Comparison of ENCODE assay signal across 24 cellular contexts in the genomic region with DNA sequence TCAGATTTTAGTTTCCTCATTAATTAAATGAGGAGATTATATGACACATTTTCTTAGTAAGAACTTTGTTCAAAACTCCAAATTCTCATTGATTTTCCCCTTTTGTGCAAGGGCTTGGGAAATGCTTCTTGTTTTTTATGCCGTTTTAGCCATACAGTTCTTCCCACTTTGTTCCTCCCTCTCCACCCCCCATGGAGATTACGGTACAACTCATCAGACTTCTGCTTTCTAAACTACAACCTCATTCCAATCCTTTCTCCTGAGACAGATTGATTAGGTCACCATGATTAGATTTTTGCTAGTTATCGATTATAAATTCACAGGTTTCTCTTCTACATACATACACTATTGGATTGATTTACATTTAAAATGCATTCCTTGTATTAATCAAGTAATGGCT.
"Had no signal": no experiment of that assay in that cellular context is flagged by ENCODE, and none has a peak within 500 bp of the region (broad histone marks: within the 10 kb centered on the region; RNA-seq: fewer than 3 reads in every experiment).

No MANE protein-coding gene starts in this region.

- DNase-seq: effector memory CD8-positive, alpha-beta T cell; esophagus squamous epithelium; foreskin fibroblast; glutamatergic neuron; immature natural killer cell; left ventricle myocardium inferior; lower lobe of right lung; midbrain; nucleus accumbens; ovary; sigmoid colon; stimulated activated CD4-positive, alpha-beta T cell treated with anti-CD3 and anti-CD28 coated beads, Interleukin-2, amount 100 ng/mL, for 24 hours; stimulated activated CD4-positive, alpha-beta T cell treated with anti-CD3 and anti-CD28 coated beads, Interleukin-4, amount 100 ng/mL, for 4 hours; stimulated activated naive B cell treated with anti-CD40 and anti-IgM and Interleukin-4, amounts not matched to agents 10 μg/mL and 1 μg/mL and 100 μg/mL, for 72 hours; stimulated activated naive CD8-positive, alpha-beta T cell treated with anti-CD3 and anti-CD28 coated beads, Interleukin-15, amount 100 ng/mL, for 72 hours; testis; upper lobe of right lung had no signal

- H3K4me3 ChIP-seq: esophagus squamous epithelium, gastroesophageal sphincter, left ventricle myocardium inferior, lower lobe of right lung, neural progenitor cell, ovary, right atrium auricular region, sigmoid colon, skin epidermis, testis, tibial nerve, upper lobe of right lung, vagina had no signal

- ATAC-seq: effector memory CD8-positive, alpha-beta T cell; gastroesophageal sphincter; lower lobe of right lung; natural killer cell treated with Interleukin-12 subunit alpha and Interleukin-12 subunit beta and Interleukin-15 and Interleukin-18, amount 100 ng/mL, for 72 hours; stimulated activated naive B cell treated with anti-CD40 and anti-IgM and Interleukin-4, amounts not matched to agents 10 μg/mL and 1 μg/mL and 100 μg/mL, for 72 hours; stimulated activated naive CD8-positive, alpha-beta T cell treated with anti-CD3 and anti-CD28 coated beads, Interleukin-15, amount 100 ng/mL, for 72 hours; upper lobe of right lung had no signal
